Comparison of ENCODE assay signal across 18 cellular contexts in genomic region chr3:18112976-18113766, GRCh38.
A peak's percentile ranks its signal among the peaks of the same experiment; 100 is the strongest.
DNase-seq lines count a peak whose midpoint lies in the region; ATAC-seq and TF ChIP-seq lines count a peak whose summit lies in the region.
"Had no signal": no experiment of that assay in that cellular context is flagged by ENCODE, and none has a peak within 500 bp of the region (broad histone marks: within the 10 kb centered on the region; RNA-seq: fewer than 3 reads in every experiment).

No MANE protein-coding gene starts in this region.

- no peak overlapping the region for H4K8ac ChIP-seq in mesendoderm (ENCODE audit: low read depth, low read length)

- WGBS in mesendoderm (ENCODE audit: extremely low coverage, insufficient coverage, low lambda C conversion rate), result no CpG with 5 or more reads among the region's 7 CpGs

- H2AK5ac ChIP-seq in mesendoderm (ENCODE audit: low read length), result no peak overlapping the region

- DNase-seq in NCI-H748 (lab: John Stamatoyannopoulos, UW; ENCODE audit: unreplicated experiment) (peak; percentile 41), NCI-H748 treated with DMSO at 0.1 percent for 48 hours (lab: John Stamatoyannopoulos, UW) (no peak), SK-N-DZ (ENCODE audit: low spot score) (peak; percentile 90), mesendoderm (peak; percentile 10), GM13977 (ENCODE audit: low spot score) (no peak), GM19240 (ENCODE audit: insufficient read length, low spot score) (no peak)
- DNase-seq in Jurkat, Clone E6-1 (ENCODE audit: low read depth, low spot score), result peak; percentile 73
- DNase-seq: C1 segment of cervical spinal cord, DMS79 treated with DMSO at 0.1 percent for 48 hours, GM23248, NCI-H1105 treated with DMSO at 0.1 percent for 48 hours, NCI-H2029, NCI-H2171, NCI-H446, NCI-H774, SW 1271, T-helper 2 cell had no signal

- TF ChIP-seq CTCF in GM13977 (IDR thresholded peaks at IDR 0.05; ENCODE audit: extremely low read depth, insufficient read depth, missing control alignments), result no peak

- H4K5ac ChIP-seq in mesendoderm (ENCODE audit: low read length), result no peak overlapping the region

- H3K79me1 ChIP-seq in mesendoderm (ENCODE audit: low read length), result no peaks in the 10 kb centered on the region

- no peak overlapping the region for H3K27ac ChIP-seq in mesendoderm (ENCODE audit: low read depth, low read length)
- H3K27ac ChIP-seq: GM23248 had no signal

- no peaks in the 10 kb centered on the region for H3K36me3 ChIP-seq in mesendoderm (ENCODE audit: control insufficient read depth, insufficient read depth, low read length)

- H3K18ac ChIP-seq in mesendoderm (ENCODE audit: low read length), result no peak overlapping the region

- H3K4ac ChIP-seq in mesendoderm (ENCODE audit: low read depth, low read length), result no peak overlapping the region

- H3K4me1 ChIP-seq in mesendoderm (ENCODE audit: control insufficient read depth, low read depth, low read length), result no peaks in the 10 kb centered on the region

- no peak overlapping the region for H2BK15ac ChIP-seq in mesendoderm (replicated peaks; ENCODE audit: low read depth)

- no peak for ATAC-seq in GM19452 (IDR thresholded peaks at IDR 0.05; ENCODE audit: unreplicated experiment)

- H3K4me3 ChIP-seq in Jurkat, Clone E6-1 (ENCODE audit: low read length), result peak overlapping the region; percentile 22
- no peak overlapping the region for H3K4me3 ChIP-seq in mesendoderm (ENCODE audit: low read length)
- H3K4me3 ChIP-seq: GM23248 had no signal

- H2BK5ac ChIP-seq in mesendoderm (ENCODE audit: low read length), result no peak overlapping the region

- no peak overlapping the region for H3K4me2 ChIP-seq in mesendoderm (ENCODE audit: low read length)

- H3K56ac ChIP-seq in mesendoderm (ENCODE audit: low read length), result no peak overlapping the region

- H2BK120ac ChIP-seq in mesendoderm (ENCODE audit: low read depth, low read length), result no peak overlapping the region

- H3K27me3 ChIP-seq in mesendoderm (ENCODE audit: insufficient read depth, low read length, poor library complexity), result no peaks in the 10 kb centered on the region

- H3K79me2 ChIP-seq in mesendoderm (ENCODE audit: control insufficient read depth, insufficient read depth, low read length), result no peaks in the 10 kb centered on the region

- no peak overlapping the region for H3K23ac ChIP-seq in mesendoderm (ENCODE audit: low read length)

- no peak overlapping the region for H3K9ac ChIP-seq in mesendoderm (ENCODE audit: low read length)
- H3K9ac ChIP-seq: GM23248 had no signal

- in situ Hi-C loops in GM13977 (cut with MboI; ENCODE audit: low pct_unique_long_range_greater_than_20kb, low sequenced_read_pairs, unreplicated experiment), result no loop called here

Comparison
In these comparisons a context has a peak if more than half of its experiments do, and no peak if none do; other contexts are left out.
1. DNase-seq: peak in NCI-H748 (single experiment), Jurkat, Clone E6-1 (single experiment), SK-N-DZ (single experiment) and mesendoderm (single experiment); none in NCI-H748 treated with DMSO at 0.1 percent for 48 hours (single experiment), GM13977 (single experiment) and GM19240 (single experiment).